ENCODE assay signal across 8 cellular contexts in genomic region chr20:3472105-3472504, GRCh38. TPM values are rescaled to one million over a fixed set of nuclear protein-coding genes. Genes with fewer than 3 reads are reported as not detected.
A peak's percentile ranks its signal among the peaks of the same experiment; 100 is the strongest.
DNase-seq lines count a peak whose midpoint lies in the region; ATAC-seq, FAIRE-seq and TF ChIP-seq lines count a peak whose summit lies in the region.

No MANE protein-coding gene starts in this region.

- H3K4me3 ChIP-seq in thoracic aorta: peak overlapping the region; percentile 97

- no peak for ATAC-seq in activated naive CD8-positive, alpha-beta T cell treated with anti-CD3 and anti-CD28 coated beads, Interleukin-2, amount 10 ng/mL, durations not matched to agents 7 days and 5 days (ENCODE audit: low read depth)
- ATAC-seq in left lobe of liver: peak; percentile 9
- no peak for ATAC-seq in thoracic aorta (ENCODE audit: insufficient number of reproducible peaks, low FRiP score, low read depth)
- no peak for ATAC-seq in HG03342 (IDR thresholded peaks at IDR 0.05; ENCODE audit: unreplicated experiment)

- no peaks in the 10 kb centered on the region for H3K9me3 Mint-ChIP-seq in activated CD4-positive, alpha-beta T cell treated with anti-CD3 and anti-CD28 coated beads, Interleukin-2, amount 10 ng/mL, durations not matched to agents 7 days and 5 days
- H3K9me3 Mint-ChIP-seq in activated naive CD8-positive, alpha-beta T cell treated with anti-CD3 and anti-CD28 coated beads, Interleukin-2, amount 10 ng/mL, durations not matched to agents 7 days and 5 days: no peaks in the 10 kb centered on the region

- peaks cover 25% of the 10 kb centered on the region for H3K4me1 Mint-ChIP-seq in activated CD4-positive, alpha-beta T cell treated with anti-CD3 and anti-CD28 coated beads, Interleukin-2, amount 10 ng/mL, durations not matched to agents 7 days and 5 days
- H3K4me1 Mint-ChIP-seq in activated naive CD8-positive, alpha-beta T cell treated with anti-CD3 and anti-CD28 coated beads, Interleukin-2, amount 10 ng/mL, durations not matched to agents 7 days and 5 days: peaks cover 27% of the 10 kb centered on the region

- H3K36me3 ChIP-seq in thoracic aorta: no peaks in the 10 kb centered on the region

- peaks cover 22 to 26% of the 10 kb centered on the region in 2 donors for H3K4me1 ChIP-seq in thoracic aorta (ENCODE audit: control insufficient read depth in 1 of 2, low read depth in 2 of 2)

- no peak for FAIRE-seq in frontal cortex (lab: Jason Lieb, UNC)

- no peaks in the 10 kb centered on the region for H3K27me3 Mint-ChIP-seq in activated CD4-positive, alpha-beta T cell treated with anti-CD3 and anti-CD28 coated beads, Interleukin-2, amount 10 ng/mL, durations not matched to agents 7 days and 5 days
- H3K27me3 Mint-ChIP-seq in activated naive CD8-positive, alpha-beta T cell treated with anti-CD3 and anti-CD28 coated beads, Interleukin-2, amount 10 ng/mL, durations not matched to agents 7 days and 5 days: peaks cover 2% of the 10 kb centered on the region

- H3K36me3 Mint-ChIP-seq in activated CD4-positive, alpha-beta T cell treated with anti-CD3 and anti-CD28 coated beads, Interleukin-2, amount 10 ng/mL, durations not matched to agents 7 days and 5 days (ENCODE audit: low read depth): no peaks in the 10 kb centered on the region
- peaks cover 7% of the 10 kb centered on the region for H3K36me3 Mint-ChIP-seq in activated naive CD8-positive, alpha-beta T cell treated with anti-CD3 and anti-CD28 coated beads, Interleukin-2, amount 10 ng/mL, durations not matched to agents 7 days and 5 days

- H3K27ac ChIP-seq in thoracic aorta: no peak overlapping the region

- TF ChIP-seq CTCF in thoracic aorta (IDR thresholded peaks at IDR 0.05): no peak

- no peak for DNase-seq in activated CD4-positive, alpha-beta T cell treated with anti-CD3 and anti-CD28 coated beads, Interleukin-2, amount 10 ng/mL, durations not matched to agents 7 days and 5 days
- DNase-seq in activated CD4-positive, alpha-beta T cell treated with anti-CD3 and anti-CD28 coated beads, Interleukin-2, amount 50 U/mL, for 1 hour: no peak
- DNase-seq in activated naive CD8-positive, alpha-beta T cell treated with anti-CD3 and anti-CD28 coated beads, Interleukin-2, amount 10 ng/mL, durations not matched to agents 7 days and 5 days: no peak
- DNase-seq in left lobe of liver (ENCODE audit: low spot score) (no peak), thoracic aorta (ENCODE audit: low spot score) (no peak), frontal cortex (ENCODE audit: low spot score in 2 of 2) (no peak), hippocampal formation (lab: John Stamatoyannopoulos, UW) (no peak)

- POLR2A ChIA-PET in activated CD4-positive, alpha-beta T cell treated with anti-CD3 and anti-CD28 coated beads, Interleukin-2, amount 10 ng/mL, durations not matched to agents 7 days and 5 days (lab: Charles Lee): no interaction called here
- POLR2A ChIA-PET in activated naive CD8-positive, alpha-beta T cell treated with anti-CD3 and anti-CD28 coated beads, Interleukin-2, amount 10 ng/mL, durations not matched to agents 7 days and 5 days (lab: Charles Lee): no interaction called here

- H3K4me3 Mint-ChIP-seq in activated CD4-positive, alpha-beta T cell treated with anti-CD3 and anti-CD28 coated beads, Interleukin-2, amount 10 ng/mL, durations not matched to agents 7 days and 5 days: peak overlapping the region; percentile 96
- H3K4me3 Mint-ChIP-seq in activated naive CD8-positive, alpha-beta T cell treated with anti-CD3 and anti-CD28 coated beads, Interleukin-2, amount 10 ng/mL, durations not matched to agents 7 days and 5 days: peak overlapping the region; percentile 93

- H3K27ac Mint-ChIP-seq in activated CD4-positive, alpha-beta T cell treated with anti-CD3 and anti-CD28 coated beads, Interleukin-2, amount 10 ng/mL, durations not matched to agents 7 days and 5 days: no peak overlapping the region
- H3K27ac Mint-ChIP-seq in activated naive CD8-positive, alpha-beta T cell treated with anti-CD3 and anti-CD28 coated beads, Interleukin-2, amount 10 ng/mL, durations not matched to agents 7 days and 5 days: no peak overlapping the region

- CTCF ChIA-PET in activated CD4-positive, alpha-beta T cell treated with anti-CD3 and anti-CD28 coated beads, Interleukin-2, amount 10 ng/mL, durations not matched to agents 7 days and 5 days (lab: Charles Lee): interaction anchor here (0.5 kb wide), 1 partner anchor 1493 kb away, joined by 3 read pairs; no protein-coding TSS in a partner anchor

- H3K9me3 ChIP-seq in thoracic aorta: no peaks in the 10 kb centered on the region

- H3K27me3 ChIP-seq in thoracic aorta (replicated peaks; ENCODE audit: insufficient read depth): no peaks in the 10 kb centered on the region

RNA-seq across cellular contexts. Expression of gene ATRN, which starts 1.3 kb away (rescaled TPM):
- 1 to 10 TPM; 7.8 TPM for total RNA-seq in activated CD4-positive, alpha-beta T cell treated with anti-CD3 and anti-CD28 coated beads, Interleukin-2, amount 10 ng/mL, durations not matched to agents 7 days and 5 days
- 10 to 100 TPM in 1 of 2 experiments, 1 to 10 TPM in 1; 9.8 to 10.7 TPM for total RNA-seq in activated naive CD8-positive, alpha-beta T cell treated with anti-CD3 and anti-CD28 coated beads, Interleukin-2, amount 10 ng/mL, durations not matched to agents 7 days and 5 days
- total RNA-seq in left lobe of liver (45.9 TPM), thoracic aorta (10 to 100 TPM; 25.0 to 32.9 TPM), frontal cortex (51.0 TPM)
